In genomic region chr3:170085396-170085795, GRCh38 we compare ENCODE assay signal across 16 cellular contexts.
"Had no signal": no experiment of that assay in that cellular context is flagged by ENCODE, and none has a peak within 500 bp of the region (broad histone marks: within the 10 kb centered on the region; RNA-seq: fewer than 3 reads in every experiment).

No MANE protein-coding gene starts in this region.

- H3K4me1 ChIP-seq: gastrocnemius medialis, right atrium auricular region had no signal

- H3K27ac ChIP-seq: gastrocnemius medialis, heart right ventricle, right atrium auricular region had no signal

- H3K27me3 Mint-ChIP-seq: naive thymus-derived CD8-positive, alpha-beta T cell had no signal

- H3K9me3 Mint-ChIP-seq: neural crest cell had no signal

- H3K4me1 Mint-ChIP-seq: neural crest cell had no signal

- H3K4me3 ChIP-seq: gastrocnemius medialis, heart right ventricle, right atrium auricular region had no signal

- FAIRE-seq: endometrium, islet of Langerhans, small intestine had no signal

- DNase-seq: effector memory CD4-positive, alpha-beta T cell; gastrocnemius medialis; heart right ventricle; hypothalamus; kidney glomerular epithelial cell; naive thymus-derived CD8-positive, alpha-beta T cell; posterior cingulate gyrus; small intestine; stimulated activated CD4-positive, alpha-beta T cell treated with anti-CD3 and anti-CD28 coated beads, Interleukin-12 subunit alpha, Interleukin-12 subunit beta, amount 100 ng/mL, for 4 hours; stimulated activated naive CD4-positive, alpha-beta T cell; trophoblast cell had no signal

- H3K27me3 ChIP-seq: gastrocnemius medialis, heart right ventricle, right atrium auricular region had no signal

- H3K9me3 ChIP-seq: gastrocnemius medialis, heart right ventricle, right atrium auricular region had no signal

- H3K4me3 Mint-ChIP-seq: naive thymus-derived CD8-positive, alpha-beta T cell; neural crest cell had no signal

- ATAC-seq: esophagus mucosa; gastrocnemius medialis; heart right ventricle; naive thymus-derived CD8-positive, alpha-beta T cell had no signal
